ENCODE assay signal across 19 cellular contexts in genomic region chr10:20797290-20797689, GRCh38.
A peak's percentile ranks its signal among the peaks of the same experiment; 100 is the strongest.
DNase-seq lines count a peak whose midpoint lies in the region; ATAC-seq, FAIRE-seq and TF ChIP-seq lines count a peak whose summit lies in the region.
"Had no signal": no experiment of that assay in that cellular context is flagged by ENCODE, and none has a peak within 500 bp of the region (broad histone marks: within the 10 kb centered on the region; RNA-seq: fewer than 3 reads in every experiment).

No MANE protein-coding gene starts in this region.

- H3K9me1 ChIP-seq in IMR-90 (ENCODE audit: insufficient read depth, low read length), result no peaks in the 10 kb centered on the region

- H3K9me3 ChIP-seq in HepG2 (ENCODE audit: low read length), result no peaks in the 10 kb centered on the region
- H3K9me3 ChIP-seq in right lobe of liver, result no peaks in the 10 kb centered on the region
- H3K9me3 ChIP-seq in IMR-90 (ENCODE audit: control insufficient read depth, insufficient read depth, low read length), result peaks cover 7% of the 10 kb centered on the region
- H3K9me3 ChIP-seq: BLaER1 treated with 17β-estradiol and CSF1 and Interleukin-3, amounts not matched to agents 10 nM and 100 nM; Caco-2 had no signal

- no peak overlapping the region for H2BK120ac ChIP-seq in IMR-90 (ENCODE audit: low read depth, low read length)

- dilution Hi-C loops in IMR-90 (cut with HindIII; ENCODE audit: low sequenced_read_pairs, unreplicated experiment), result no loop called here

- H4K8ac ChIP-seq in IMR-90 (ENCODE audit: low read depth in 2 of 2, low read length in 2 of 2), result no peak overlapping the region

- no peak overlapping the region for H2BK5ac ChIP-seq in IMR-90 (ENCODE audit: low read depth, low read length, poor library complexity, severe bottlenecking)

- H2AK5ac ChIP-seq in IMR-90 (ENCODE audit: low read depth, low read length), result no peak overlapping the region

- no peak overlapping the region for H3K4me2 ChIP-seq in HepG2 (ENCODE audit: low read depth, low read length)
- no peak overlapping the region for H3K4me2 ChIP-seq in IMR-90 (ENCODE audit: low read depth, low read length)
- H3K4me2 ChIP-seq: BLaER1 treated with 17β-estradiol and CSF1 and Interleukin-3, amounts not matched to agents 10 nM and 100 nM had no signal

- no peak overlapping the region for H4K5ac ChIP-seq in IMR-90 (ENCODE audit: low read depth, low read length)

- POLR2A ChIA-PET in HepG2 (lab: Yijun Ruan, JAX) (no interaction called here), IMR-90 (lab: Charles Lee; ENCODE audit: unreplicated experiment) (no interaction called here)

- no peaks in the 10 kb centered on the region for H4K20me1 ChIP-seq in HepG2 (ENCODE audit: insufficient read depth, low read length)
- H4K20me1 ChIP-seq in IMR-90 (ENCODE audit: insufficient read depth, low read length), result no peaks in the 10 kb centered on the region
- H4K20me1 ChIP-seq: BLaER1 treated with 17β-estradiol and CSF1 and Interleukin-3, amounts not matched to agents 10 nM and 100 nM had no signal

- H3K79me1 ChIP-seq in IMR-90 (ENCODE audit: low read depth in 1 of 2, low read length in 2 of 2), result no peaks in the 10 kb centered on the region

- FAIRE-seq in HepG2 (lab: Jason Lieb, UNC), result no peak
- FAIRE-seq: A204.1, D721Med, G401.6, GM19239 had no signal

- no peak overlapping the region for H2AK9ac ChIP-seq in IMR-90 (replicated peaks; ENCODE audit: low read depth, low read length, poor library complexity)

- H3K14ac ChIP-seq in IMR-90 (replicated peaks; ENCODE audit: low read depth, low read length), result no peak overlapping the region

- H3K4me1 ChIP-seq in HepG2 (ENCODE audit: insufficient read depth, low read length), result no peaks in the 10 kb centered on the region
- H3K4me1 ChIP-seq in right lobe of liver, result no peaks in the 10 kb centered on the region
- H3K4me1 ChIP-seq in IMR-90 (ENCODE audit: control insufficient read depth, insufficient read depth, low read length), result no peaks in the 10 kb centered on the region
- H3K4me1 ChIP-seq: BLaER1 treated with 17β-estradiol and CSF1 and Interleukin-3, amounts not matched to agents 10 nM and 100 nM; Caco-2 had no signal

- in situ Hi-C loops in HepG2 (cut with HindIII; ENCODE audit: extremely low pct_ligation_motif_present, low pct_unique_long_range_greater_than_20kb), result no loop called here
- in situ Hi-C loops in IMR-90 (cut with MboI; ENCODE audit: low sequenced_read_pairs), result no loop called here

- no peak for TF ChIP-seq RAD21 in HepG2 (CRISPR knock-in tag; IDR thresholded peaks at IDR 0.05)
- no peak for TF ChIP-seq RAD21 in IMR-90 (IDR thresholded peaks at IDR 0.05; ENCODE audit: low read length)

- TF ChIP-seq CTCF in HepG2 (CRISPR knock-in tag; IDR thresholded peaks at IDR 0.05), result no peak
- TF ChIP-seq CTCF in right lobe of liver (IDR thresholded peaks at IDR 0.05), result no peak
- TF ChIP-seq CTCF in IMR-90 (conservative IDR thresholded peaks at IDR 0.05; ENCODE audit: low read depth, low read length), result no peak

- no peak overlapping the region for H3K27ac ChIP-seq in HepG2 (ENCODE audit: extremely low read length, insufficient read depth, low read length)
- no peak overlapping the region for H3K27ac ChIP-seq in right lobe of liver
- H3K27ac ChIP-seq in IMR-90 (ENCODE audit: insufficient read depth, low read length), result no peak overlapping the region
- H3K27ac ChIP-seq: BLaER1 treated with 17β-estradiol and CSF1 and Interleukin-3, amounts not matched to agents 10 nM and 100 nM; C4-2B had no signal

- H3K56ac ChIP-seq in IMR-90 (ENCODE audit: extremely low read depth, insufficient read depth, low read length), result no peak overlapping the region

- no peak overlapping the region for H2AFZ ChIP-seq in HepG2 (ENCODE audit: low read length)
- H2AFZ ChIP-seq in IMR-90 (replicated peaks; ENCODE audit: low read length, poor library complexity), result no peak overlapping the region

- H2BK15ac ChIP-seq in IMR-90 (ENCODE audit: low read depth, low read length), result no peak overlapping the region

- no peak for TF ChIP-seq POLR2A in HepG2 (IDR thresholded peaks at IDR 0.05; ENCODE audit: insufficient read depth in 1 of 2, low read depth in 2 of 2, low read length in 2 of 2)
- TF ChIP-seq POLR2A in right lobe of liver (IDR thresholded peaks at IDR 0.05), result no peak
- TF ChIP-seq POLR2A in IMR-90 (IDR thresholded peaks at IDR 0.05; ENCODE audit: low read depth, low read length), result no peak

- CTCF ChIA-PET in HepG2 (lab: Yijun Ruan, JAX; ENCODE audit: low intra/inter-chr PET ratio, low total read pairs) (no interaction called here), IMR-90 (lab: Yijun Ruan, JAX) (interaction anchor here (0.6 kb wide), 1 partner anchor 34 kb away, joined by 3 read pairs; no protein-coding TSS in a partner anchor)

- no peak overlapping the region for H3K4ac ChIP-seq in IMR-90 (ENCODE audit: low read depth, low read length)

- BruUV-seq in HepG2 (replicated peaks; lab: Mats Ljungman, UMichigan), result no TSS peak
- no TSS peak for BruUV-seq in IMR-90 (replicated peaks; lab: Mats Ljungman, UMichigan)

- WGBS in HepG2 (ENCODE audit: low lambda C conversion rate), result 0% methylated on average over 4 of the region's 4 CpGs
- WGBS in right lobe of liver (ENCODE audit: insufficient coverage, low coverage, low lambda C conversion rate, missing lambda C conversion rate), result 37% methylated on average over 4 of the region's 4 CpGs
- no CpG with 5 or more reads among the region's 4 CpGs for WGBS in IMR-90 (ENCODE audit: extremely low coverage in 2 of 2, insufficient read length in 1 of 2), 2 experiments

- no peak overlapping the region for H3K18ac ChIP-seq in IMR-90 (ENCODE audit: low read depth, low read length)

- H3K9ac ChIP-seq in HepG2 (ENCODE audit: insufficient read depth, low read depth, low read length) (no peak overlapping the region), IMR-90 (ENCODE audit: low read depth, low read length) (no peak overlapping the region)
- H3K9ac ChIP-seq: BLaER1 treated with 17β-estradiol and CSF1 and Interleukin-3, amounts not matched to agents 10 nM and 100 nM had no signal

- H3K4me3 ChIP-seq in HepG2 (replicated peaks in 1 of 3; ENCODE audit: insufficient read depth in 1 of 3, low read depth in 2 of 3, low read length in 3 of 3), result no peak overlapping the region
- no peak overlapping the region for H3K4me3 ChIP-seq in right lobe of liver
- H3K4me3 ChIP-seq in IMR-90 (ENCODE audit: insufficient read depth, low read depth, low read length), result no peak overlapping the region
- H3K4me3 ChIP-seq: BLaER1 treated with 17β-estradiol and CSF1 and Interleukin-3, amounts not matched to agents 10 nM and 100 nM had no signal

- no peak for DNase-seq in HepG2 (ENCODE audit: low spot score)
- no peak for DNase-seq in right lobe of liver
- no peak for DNase-seq in IMR-90
- DNase-seq in GOT3 (lab: John Stamatoyannopoulos, UW), result no peak
- DNase-seq in NCI-H2029 treated with DMSO at 0.1 percent for 48 hours (lab: John Stamatoyannopoulos, UW), result no peak
- DNase-seq: 8988T; AML-193; Caco-2; Calu3; CD4-positive, alpha-beta T cell; CD8-positive, alpha-beta T cell; DMS79 treated with DMSO at 0.1 percent for 48 hours; GF-D8 had no signal

- intact Hi-C loops in HepG2 (cut with micrococcal nuclease; ENCODE audit: unreplicated experiment) (no loop called here), right lobe of liver (cut with DNase I) (no loop called here), IMR-90 (cut with micrococcal nuclease) (no loop called here)

- H4K91ac ChIP-seq in IMR-90 (ENCODE audit: insufficient read depth, low read depth, low read length), result no peak overlapping the region

- H3K23ac ChIP-seq in IMR-90 (ENCODE audit: low read depth, low read length), result no peak overlapping the region

- no peaks in the 10 kb centered on the region for H3K36me3 ChIP-seq in HepG2 (replicated peaks in 1 of 2; ENCODE audit: control insufficient read depth in 1 of 2, insufficient read depth in 2 of 2, low read length in 2 of 2)
- no peaks in the 10 kb centered on the region for H3K36me3 ChIP-seq in right lobe of liver
- H3K36me3 ChIP-seq in IMR-90 (ENCODE audit: control insufficient read depth, insufficient read depth, low read length), result no peaks in the 10 kb centered on the region
- H3K36me3 ChIP-seq: BLaER1 treated with 17β-estradiol and CSF1 and Interleukin-3, amounts not matched to agents 10 nM and 100 nM had no signal

- H2BK20ac ChIP-seq in IMR-90 (ENCODE audit: low read depth, low read length), result no peak overlapping the region

- no peaks in the 10 kb centered on the region for H3K79me2 ChIP-seq in HepG2 (ENCODE audit: insufficient read depth, low read length)

- ATAC-seq in HepG2 (no peak), right lobe of liver (no peak), IMR-90 (ENCODE audit: low read depth) (no peak)
- ATAC-seq: CD8-positive, alpha-beta T cell had no signal

- no peak for TF ChIP-seq EP300 in HepG2 (IDR thresholded peaks at IDR 0.05; ENCODE audit: low read depth in 2 of 2, low read length in 2 of 2)
- TF ChIP-seq EP300 in HepG2 (CRISPR knock-in tag; IDR thresholded peaks at IDR 0.05; ENCODE audit: borderline replicate concordance), result no peak

- H3K27me3 ChIP-seq in HepG2 (ENCODE audit: control insufficient read depth in 1 of 2, insufficient read depth in 2 of 2, low read length in 2 of 2) (peaks cover 0 to 6% of the 10 kb centered on the region in 2 experiments; a peak in 1 of 5 replicates), right lobe of liver (no peaks in the 10 kb centered on the region), IMR-90 (ENCODE audit: control insufficient read depth, insufficient read depth, low read length) (no peaks in the 10 kb centered on the region)
- H3K27me3 ChIP-seq: BLaER1 treated with 17β-estradiol and CSF1 and Interleukin-3, amounts not matched to agents 10 nM and 100 nM had no signal

TF ChIP-seq in HepG2, 621 proteins besides CTCF, POLR2A, EP300 and RAD21 (continues in another document):
- TF ChIP-seq SNAI1 (CRISPR knock-in tag; IDR thresholded peaks at IDR 0.05; ENCODE audit: borderline replicate concordance) (no peak), MAFF (IDR thresholded peaks at IDR 0.05; ENCODE audit: low read depth, low read length) (peak; percentile 81), ZNF746 (CRISPR knock-in tag; IDR thresholded peaks at IDR 0.05) (no peak), MAFK (conservative IDR thresholded peaks at IDR 0.05 in 1 of 2, IDR thresholded peaks at IDR 0.05 in 1 of 2; ENCODE audit: low read length in 2 of 2) (peak; percentile 71 to 87)
- TF ChIP-seq, protein P1, sequence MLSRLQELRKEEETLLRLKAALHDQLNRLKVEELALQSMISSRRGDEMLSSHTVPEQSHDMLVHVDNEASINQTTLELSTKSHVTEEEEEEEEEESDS (CRISPR knock-in tag; IDR thresholded peaks at IDR 0.05; ENCODE audit: borderline replicate concordance), result no peak

TF ChIP-seq in IMR-90, 13 proteins besides CTCF, POLR2A, EP300 and RAD21:
- TF ChIP-seq MAFK (IDR thresholded peaks at IDR 0.05; ENCODE audit: low read depth, low read length) (peak; percentile 53), MXI1 (IDR thresholded peaks at IDR 0.05; ENCODE audit: borderline replicate concordance, low read depth, low read length) (no peak)
